In the genomic region with DNA sequence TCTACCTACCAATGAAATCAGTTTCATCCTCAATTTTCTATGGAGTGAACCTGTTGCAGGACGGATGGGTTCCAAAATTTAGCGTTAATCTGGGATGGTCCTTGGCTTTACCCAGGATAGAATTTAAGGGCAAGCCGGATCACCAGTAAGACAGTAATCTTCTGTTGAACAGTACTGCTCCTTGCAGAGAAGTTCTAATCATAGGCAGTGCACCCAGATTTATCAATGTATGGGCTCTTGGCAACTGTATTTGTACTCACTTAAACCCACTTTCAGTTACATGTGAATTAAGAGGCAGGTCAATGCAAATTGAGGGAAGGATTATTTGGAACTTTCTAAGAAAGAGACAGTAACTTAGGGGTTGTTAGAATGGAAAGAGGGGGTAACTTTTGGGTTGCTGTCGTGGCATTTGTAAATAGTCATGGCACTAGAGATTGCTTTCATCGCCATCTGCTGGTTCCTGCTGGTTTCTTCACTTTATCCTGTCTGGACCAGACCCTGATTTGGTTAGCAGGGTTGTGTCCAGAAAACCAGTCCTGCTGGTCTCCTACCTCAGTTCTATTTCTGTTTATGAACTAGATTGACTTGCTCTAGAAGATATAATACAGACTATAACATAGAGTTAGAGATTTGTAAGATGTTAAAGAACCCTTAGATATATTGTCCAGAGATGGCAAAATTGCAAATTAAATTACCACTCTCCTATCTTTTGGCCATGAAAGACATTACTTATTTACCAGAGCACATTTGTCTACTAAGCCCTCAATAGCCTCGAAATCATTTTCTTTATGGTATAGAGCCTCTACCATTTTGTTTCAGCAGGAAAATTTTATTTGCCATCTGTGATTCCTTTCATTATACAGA, we compare ENCODE assay signal across 8 cellular contexts.
A peak's percentile ranks its signal among the peaks of the same experiment; 100 is the strongest.
DNase-seq lines count a peak whose midpoint lies in the region; ATAC-seq lines count a peak whose summit lies in the region.

No MANE protein-coding gene starts in this region.

- H3K4me3 Mint-ChIP-seq in stimulated activated memory B cell treated with anti-CD40 and anti-IgM and Interleukin-4, amounts not matched to agents 10 μg/mL and 1 μg/mL and 100 μg/mL, for 72 hours, result no peak overlapping the region

- H3K9me3 Mint-ChIP-seq in stimulated activated memory B cell treated with anti-CD40 and anti-IgM and Interleukin-4, amounts not matched to agents 10 μg/mL and 1 μg/mL and 100 μg/mL, for 72 hours, result peaks cover 8% of the 10 kb centered on the region

- no peak overlapping the region for H3K27ac Mint-ChIP-seq in stimulated activated memory B cell treated with anti-CD40 and anti-IgM and Interleukin-4, amounts not matched to agents 10 μg/mL and 1 μg/mL and 100 μg/mL, for 72 hours

- no peaks in the 10 kb centered on the region for H3K36me3 Mint-ChIP-seq in stimulated activated memory B cell treated with anti-CD40 and anti-IgM and Interleukin-4, amounts not matched to agents 10 μg/mL and 1 μg/mL and 100 μg/mL, for 72 hours

- peak; percentile 61 for ATAC-seq in GM21786 (IDR thresholded peaks at IDR 0.05; ENCODE audit: unreplicated experiment)
- no peak for ATAC-seq in stimulated activated memory B cell treated with anti-CD40 and anti-IgM and Interleukin-4, amounts not matched to agents 10 μg/mL and 1 μg/mL and 100 μg/mL, for 72 hours

- peaks cover 14% of the 10 kb centered on the region for H3K27me3 Mint-ChIP-seq in stimulated activated memory B cell treated with anti-CD40 and anti-IgM and Interleukin-4, amounts not matched to agents 10 μg/mL and 1 μg/mL and 100 μg/mL, for 72 hours

- DNase-seq in NCI-H1417 (lab: John Stamatoyannopoulos, UW) (peak; percentile 10 to 80 (median 51)), NCI-H1417 treated with DMSO at 0.1 percent for 48 hours (lab: John Stamatoyannopoulos, UW) (no peak), NCI-H146 (lab: John Stamatoyannopoulos, UW) (peak; percentile 67), hepatic stellate cell (ENCODE audit: low spot score) (peak; percentile 19)
- peak; percentile 42 to 50 for DNase-seq in activated T-cell treated with anti-CD3 and anti-CD28 coated beads, Interleukin-2, amount 50 U/mL, for 48 hours
- DNase-seq in stimulated activated CD4-positive, alpha-beta T cell treated with anti-CD3 and anti-CD28 coated beads, Interleukin-1b, Interleukin-23, amount 100 ng/mL, for 48 hours, result peak; percentile 9

- no peaks in the 10 kb centered on the region for H3K4me1 Mint-ChIP-seq in stimulated activated memory B cell treated with anti-CD40 and anti-IgM and Interleukin-4, amounts not matched to agents 10 μg/mL and 1 μg/mL and 100 μg/mL, for 72 hours
